In genomic region chr7:143429770-143430698, GRCh38 we compare ENCODE assay signal across 22 cellular contexts. TPM values are rescaled to one million over a fixed set of nuclear protein-coding genes. Genes with fewer than 3 reads are reported as not detected.
A peak's percentile ranks its signal among the peaks of the same experiment; 100 is the strongest.
DNase-seq lines count a peak whose midpoint lies in the region; ATAC-seq and TF ChIP-seq lines count a peak whose summit lies in the region.
"Had no signal": no experiment of that assay in that cellular context is flagged by ENCODE, and none has a peak within 500 bp of the region (broad histone marks: within the 10 kb centered on the region; RNA-seq: fewer than 3 reads in every experiment).

No MANE protein-coding gene starts in this region.

- H3K4me2 ChIP-seq in GM23248 (ENCODE audit: unreplicated experiment) (peak overlapping the region; percentile 74), SK-N-SH (peak overlapping the region; percentile 68), neural progenitor cell (no peak overlapping the region)

- no peak for TF ChIP-seq RAD21 in SK-N-SH (IDR thresholded peaks at IDR 0.05; ENCODE audit: low read length)

- no peaks in the 10 kb centered on the region for H3K4me1 Mint-ChIP-seq in neural progenitor cell
- no peaks in the 10 kb centered on the region for H3K4me1 Mint-ChIP-seq in stimulated activated naive B cell treated with anti-CD40 and anti-IgM and Interleukin-4, amounts not matched to agents 10 μg/mL and 1 μg/mL and 100 μg/mL, for 72 hours
- H3K4me1 Mint-ChIP-seq: brain had no signal

- in situ Hi-C loops in GM23248 (cut with MboI): no loop called here

- H3K36me3 Mint-ChIP-seq in neural progenitor cell: no peaks in the 10 kb centered on the region
- no peaks in the 10 kb centered on the region for H3K36me3 Mint-ChIP-seq in stimulated activated naive B cell treated with anti-CD40 and anti-IgM and Interleukin-4, amounts not matched to agents 10 μg/mL and 1 μg/mL and 100 μg/mL, for 72 hours
- H3K36me3 Mint-ChIP-seq: brain, immature natural killer cell had no signal

- 30 to 34% methylated on average over 10 of the region's 10 CpGs for WGBS in GM23248 (ENCODE audit: low coverage in 1 of 2, low lambda C conversion rate in 2 of 2, missing lambda C conversion rate in 2 of 2), 2 experiments
- 19% methylated on average over 10 of the region's 10 CpGs for WGBS in SK-N-SH (ENCODE audit: low lambda C conversion rate)

- no peak overlapping the region for H3K27ac Mint-ChIP-seq in neural progenitor cell
- no peak overlapping the region for H3K27ac Mint-ChIP-seq in stimulated activated naive B cell treated with anti-CD40 and anti-IgM and Interleukin-4, amounts not matched to agents 10 μg/mL and 1 μg/mL and 100 μg/mL, for 72 hours
- H3K27ac Mint-ChIP-seq: activated naive CD8-positive, alpha-beta T cell; brain; immature natural killer cell had no signal

- H3K4me3 Mint-ChIP-seq in neural progenitor cell: no peak overlapping the region
- H3K4me3 Mint-ChIP-seq in stimulated activated naive B cell treated with anti-CD40 and anti-IgM and Interleukin-4, amounts not matched to agents 10 μg/mL and 1 μg/mL and 100 μg/mL, for 72 hours: no peak overlapping the region
- H3K4me3 Mint-ChIP-seq: activated naive CD8-positive, alpha-beta T cell; brain; immature natural killer cell had no signal

- H3K9me2 ChIP-seq in GM23248 (ENCODE audit: insufficient read depth): 0 out of 2 replicates have a peak, but pooled peaks cover 3% of the 10 kb centered on the region
- H3K9me2 ChIP-seq in SK-N-SH: no peaks in the 10 kb centered on the region

- POLR2A ChIA-PET in SK-N-SH (lab: Yijun Ruan, JAX): no interaction called here

- peak; percentile 57 to 84; a peak in 3 of 4 replicates for TF ChIP-seq EP300 in SK-N-SH (IDR thresholded peaks at IDR 0.05; ENCODE audit: borderline replicate concordance in 1 of 2, low read depth in 1 of 2, low read length in 1 of 2)

- no peak overlapping the region for H3K9ac ChIP-seq in GM23248
- H3K9ac ChIP-seq in SK-N-SH: peak overlapping the region; percentile 58; the same call in 1 of the 2 replicates
- no peak overlapping the region for H3K9ac ChIP-seq in neural progenitor cell

- H4K20me1 ChIP-seq in GM23248 (ENCODE audit: insufficient read depth): no peaks in the 10 kb centered on the region
- H4K20me1 ChIP-seq in SK-N-SH (ENCODE audit: insufficient read depth): no peaks in the 10 kb centered on the region
- no peaks in the 10 kb centered on the region for H4K20me1 ChIP-seq in neural progenitor cell (ENCODE audit: low read depth)

- H3K4me3 ChIP-seq in GM23248: peak overlapping the region; percentile 21
- peak overlapping the region in 1 of 2 experiments; percentile 9; a peak in 1 of 4 replicates for H3K4me3 ChIP-seq in SK-N-SH (ENCODE audit: low read depth in 2 of 2, low read length in 1 of 2)
- H3K4me3 ChIP-seq in neural progenitor cell: no peak overlapping the region
- H3K4me3 ChIP-seq: coronary artery, heart right ventricle, lower lobe of right lung, right lobe of liver, tibial nerve had no signal

- H3K4me1 ChIP-seq in GM23248 (ENCODE audit: insufficient read depth) (peaks cover 23% of the 10 kb centered on the region), SK-N-SH (ENCODE audit: control insufficient read depth in 1 of 2, insufficient read depth in 2 of 2, low read depth in 1 of 2, low read length in 1 of 2) (peaks cover 0 to 22% of the 10 kb centered on the region in 2 experiments; a peak in 2 of 4 replicates), neural progenitor cell (no peaks in the 10 kb centered on the region)
- H3K4me1 ChIP-seq: lower lobe of right lung, tibial nerve had no signal

- H3K36me3 ChIP-seq in GM23248 (ENCODE audit: low read depth) (no peaks in the 10 kb centered on the region), SK-N-SH (replicated peaks in 1 of 2; ENCODE audit: control insufficient read depth in 1 of 2, insufficient read depth in 2 of 2, low read length in 1 of 2) (no peaks in the 10 kb centered on the region), neural progenitor cell (no peaks in the 10 kb centered on the region)
- H3K36me3 ChIP-seq: heart right ventricle, lower lobe of right lung, right lobe of liver, tibial nerve had no signal

- DNase-seq in GM23248 (peak; percentile 60), SK-N-SH (no peak), epithelial cell of prostate (ENCODE audit: low read depth, low spot score) (no peak), neural progenitor cell (ENCODE audit: low spot score) (no peak), NCI-H1417 treated with DMSO at 0.1 percent for 48 hours (lab: John Stamatoyannopoulos, UW) (no peak)
- no peak for DNase-seq in stimulated activated naive B cell treated with anti-CD40 and anti-IgM and Interleukin-4, amounts not matched to agents 10 μg/mL and 1 μg/mL and 100 μg/mL, for 72 hours
- DNase-seq in stimulated activated CD4-positive, alpha-beta T cell treated with anti-CD3 and anti-CD28 coated beads, Interleukin-4, amount 100 ng/mL, for 1 hour: no peak
- DNase-seq: DND-41; heart right ventricle; immature natural killer cell; lower lobe of right lung; NCI-H1694 treated with DMSO at 0.1 percent for 48 hours; NCI-H2227 treated with DMSO at 0.1 percent for 48 hours; occipital lobe; right lobe of liver; stimulated activated naive CD4-positive, alpha-beta T cell had no signal

- H3K27me3 Mint-ChIP-seq in neural progenitor cell (ENCODE audit: insufficient read depth, low read depth): no peaks in the 10 kb centered on the region
- peaks cover 5 to 14% of the 10 kb centered on the region in 2 donors for H3K27me3 Mint-ChIP-seq in stimulated activated naive B cell treated with anti-CD40 and anti-IgM and Interleukin-4, amounts not matched to agents 10 μg/mL and 1 μg/mL and 100 μg/mL, for 72 hours
- H3K27me3 Mint-ChIP-seq: activated naive CD8-positive, alpha-beta T cell had no signal

- peak overlapping the region; percentile 44 for H3K27ac ChIP-seq in GM23248
- H3K27ac ChIP-seq in SK-N-SH (ENCODE audit: low read depth in 2 of 2, low read length in 1 of 2): peak overlapping the region; percentile 82 to 93
- peak overlapping the region; percentile 14 for H3K27ac ChIP-seq in epithelial cell of prostate
- H3K27ac ChIP-seq in neural progenitor cell: no peak overlapping the region
- H3K27ac ChIP-seq: coronary artery, heart right ventricle, lower lobe of right lung, right lobe of liver, tibial nerve had no signal

- TF ChIP-seq CTCF in SK-N-SH (IDR thresholded peaks at IDR 0.05) (no peak), neural progenitor cell (IDR thresholded peaks at IDR 0.05) (no peak)

- H3K9me3 ChIP-seq in GM23248 (ENCODE audit: low read depth) (no peaks in the 10 kb centered on the region), SK-N-SH (no peaks in the 10 kb centered on the region), neural progenitor cell (ENCODE audit: low read depth) (no peaks in the 10 kb centered on the region)
- H3K9me3 ChIP-seq: heart right ventricle, lower lobe of right lung, right lobe of liver, tibial nerve had no signal

- peaks cover 2% of the 10 kb centered on the region for H3K9me3 Mint-ChIP-seq in neural progenitor cell
- H3K9me3 Mint-ChIP-seq in stimulated activated naive B cell treated with anti-CD40 and anti-IgM and Interleukin-4, amounts not matched to agents 10 μg/mL and 1 μg/mL and 100 μg/mL, for 72 hours: no peaks in the 10 kb centered on the region
- H3K9me3 Mint-ChIP-seq: brain, immature natural killer cell had no signal

- H3F3A ChIP-seq in GM23248 (ENCODE audit: insufficient read depth) (peaks cover 14% of the 10 kb centered on the region), SK-N-SH (replicated peaks; ENCODE audit: insufficient read depth) (peaks cover 20% of the 10 kb centered on the region), neural progenitor cell (ENCODE audit: low read depth) (no peaks in the 10 kb centered on the region)

- CTCF ChIA-PET in SK-N-SH (lab: Yijun Ruan, JAX): no interaction called here

- H3K79me2 ChIP-seq in GM23248 (ENCODE audit: insufficient read depth) (no peaks in the 10 kb centered on the region), SK-N-SH (ENCODE audit: insufficient read depth) (no peaks in the 10 kb centered on the region), neural progenitor cell (ENCODE audit: low read depth) (no peaks in the 10 kb centered on the region)

- H3K27me3 ChIP-seq in GM23248 (replicated peaks; ENCODE audit: insufficient read depth): no peaks in the 10 kb centered on the region
- H3K27me3 ChIP-seq in SK-N-SH (ENCODE audit: insufficient read depth): no peaks in the 10 kb centered on the region
- no peaks in the 10 kb centered on the region for H3K27me3 ChIP-seq in neural progenitor cell
- H3K27me3 ChIP-seq: heart right ventricle, right lobe of liver, tibial nerve had no signal

- peak overlapping the region; percentile 79 for H2AFZ ChIP-seq in GM23248
- H2AFZ ChIP-seq in SK-N-SH (ENCODE audit: low read depth): peak overlapping the region; percentile 96
- peak overlapping the region; percentile 57 for H2AFZ ChIP-seq in neural progenitor cell (replicated peaks)

- no peak for ATAC-seq in stimulated activated naive B cell treated with anti-CD40 and anti-IgM and Interleukin-4, amounts not matched to agents 10 μg/mL and 1 μg/mL and 100 μg/mL, for 72 hours (replicated peaks)
- ATAC-seq in HG02623 (IDR thresholded peaks at IDR 0.05; ENCODE audit: unreplicated experiment): no peak
- ATAC-seq: heart right ventricle, lower lobe of right lung, right lobe of liver had no signal

RNA-seq across cellular contexts. Expression of gene TAS2R60, which starts 13.2 kb away (rescaled TPM):
- not detected in 2 replicates for total RNA-seq in GM23248 (2014; rRNA removed; shearing (Covaris generic))
- not detected in 2 replicates for polyA plus RNA-seq in GM23248 (2016; fragmentation: Nextera tagmentation; extraction: Ambion mirVana)
- polyA plus RNA-seq in SK-N-SH (2012; rRNA removed): 0.10 TPM in 1 of 2 replicates, not detected in the other
- 0.05 and 0.10 TPM in 2 replicates for polyA plus RNA-seq in SK-N-SH (2012; cell fraction: cytosol; rRNA removed)
- polyA plus RNA-seq in SK-N-SH (2012; cell fraction: nucleus; rRNA removed): 0.18 and 0.27 TPM in 2 replicates
- total RNA-seq in neural progenitor cell (ENCODE audit: low replicate concordance): not detected in 2 replicates
- total RNA-seq: H4, heart right ventricle, lower lobe of right lung, occipital lobe, tibial nerve had no signal
- polyA plus RNA-seq: heart right ventricle, immature natural killer cell had no signal

RNA-seq across cellular contexts. Expression of gene EPHA1, which starts 21.4 kb away (rescaled TPM):
- total RNA-seq in GM23248 (2014; rRNA removed; shearing (Covaris generic)): not detected in 2 replicates
- polyA plus RNA-seq in GM23248 (2016; fragmentation: Nextera tagmentation; extraction: Ambion mirVana): 0.80 and 0.83 TPM in 2 replicates
- polyA plus RNA-seq in SK-N-SH (2012; rRNA removed): 0.26 and 0.49 TPM in 2 replicates
- polyA plus RNA-seq in SK-N-SH (2012; cell fraction: cytosol; rRNA removed): 0.19 and 0.28 TPM in 2 replicates
- 0.64 and 1.0 TPM in 2 replicates for polyA plus RNA-seq in SK-N-SH (2012; cell fraction: nucleus; rRNA removed)
- 4.1 and 6.0 TPM in 2 replicates for total RNA-seq in neural progenitor cell (ENCODE audit: low replicate concordance)
- total RNA-seq: H4, occipital lobe had no signal

RNA-seq across cellular contexts. Expression of gene TAS2R41, which starts 47.6 kb away (rescaled TPM):
- not detected in 2 replicates for total RNA-seq in GM23248 (2014; rRNA removed; shearing (Covaris generic))
- polyA plus RNA-seq in GM23248 (2016; fragmentation: Nextera tagmentation; extraction: Ambion mirVana) (not detected in 2 replicates), SK-N-SH (2012; rRNA removed) (not detected in 2 replicates)
- not detected in 2 replicates for polyA plus RNA-seq in SK-N-SH (2012; cell fraction: cytosol; rRNA removed)
- polyA plus RNA-seq in SK-N-SH (2012; cell fraction: nucleus; rRNA removed): not detected in 2 replicates
- not detected in 2 replicates for total RNA-seq in neural progenitor cell (ENCODE audit: low replicate concordance)
- total RNA-seq: H4, lower lobe of right lung, occipital lobe, right lobe of liver, tibial nerve had no signal
- polyA plus RNA-seq: heart right ventricle, immature natural killer cell had no signal

RNA-seq across cellular contexts. Expression of gene ZYX, which starts 48.9 kb away (rescaled TPM):
- 140 and 148 TPM in 2 replicates for total RNA-seq in GM23248 (2014; rRNA removed; shearing (Covaris generic))
- 380 and 396 TPM in 2 replicates for polyA plus RNA-seq in GM23248 (2016; fragmentation: Nextera tagmentation; extraction: Ambion mirVana)
- 124 and 271 TPM in 2 replicates for polyA plus RNA-seq in SK-N-SH (2012; rRNA removed)
- 159 and 266 TPM in 2 replicates for polyA plus RNA-seq in SK-N-SH (2012; cell fraction: cytosol; rRNA removed)
- 593 and 733 TPM in 2 replicates for polyA plus RNA-seq in SK-N-SH (2012; cell fraction: nucleus; rRNA removed)
- 5.2 and 21.5 TPM in 2 replicates for total RNA-seq in neural progenitor cell (ENCODE audit: low replicate concordance)
